In the genomic region with DNA sequence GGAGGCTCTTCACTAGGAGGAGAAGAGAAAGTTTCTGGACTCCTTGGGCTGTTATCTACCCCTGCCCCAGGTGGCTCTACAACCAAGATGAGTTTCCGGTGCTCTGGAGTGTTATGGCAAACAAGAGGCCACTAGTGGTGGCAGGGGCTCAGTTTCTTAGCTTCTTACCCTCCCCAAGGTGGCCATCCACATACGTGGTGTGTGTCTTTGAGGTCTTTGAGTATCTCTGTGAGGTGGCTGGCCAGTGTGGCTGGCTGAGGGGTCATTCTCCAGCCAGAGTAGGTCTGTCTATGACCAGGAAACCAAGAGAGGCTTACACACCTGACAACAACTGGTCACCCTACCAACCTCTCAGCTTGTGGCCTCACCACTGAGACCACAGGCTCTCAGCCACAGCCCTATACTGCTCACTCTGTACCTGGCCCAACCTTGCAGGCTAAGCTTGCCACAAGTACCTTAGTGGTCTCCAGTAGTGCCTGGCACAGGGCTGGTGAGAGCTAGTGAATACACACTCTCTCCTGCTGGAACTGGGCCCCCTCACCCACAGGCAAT, we compare ENCODE assay signal across 18 cellular contexts. TPM values are rescaled to one million over a fixed set of nuclear protein-coding genes. Genes with fewer than 3 reads are reported as not detected.
DNase-seq lines count a peak whose midpoint lies in the region; ATAC-seq and TF ChIP-seq lines count a peak whose summit lies in the region.
"Had no signal": no experiment of that assay in that cellular context is flagged by ENCODE, and none has a peak within 500 bp of the region (broad histone marks: within the 10 kb centered on the region; RNA-seq: fewer than 3 reads in every experiment).

No MANE protein-coding gene starts in this region.

- no peak overlapping the region for H2BK5ac ChIP-seq in mesenchymal stem cell (ENCODE audit: low read depth, low read length, poor library complexity, severe bottlenecking)

- H3K36me3 Mint-ChIP-seq in activated naive CD4-positive, alpha-beta T cell treated with anti-CD3 and anti-CD28 coated beads, Interleukin-2, amount 10 ng/mL, durations not matched to agents 7 days and 5 days: peaks cover 62% of the 10 kb centered on the region

- no peak overlapping the region for H3K4me3 ChIP-seq in mesenchymal stem cell (ENCODE audit: insufficient read depth in 1 of 2, low read depth in 1 of 2, low read length in 2 of 2)
- H3K4me3 ChIP-seq in upper lobe of right lung: no peak overlapping the region
- H3K4me3 ChIP-seq: breast epithelium, PC-9, psoas muscle, tibial artery had no signal

- no peak overlapping the region for H2BK12ac ChIP-seq in mesenchymal stem cell (ENCODE audit: low read length in 2 of 2)

- H3K79me1 ChIP-seq in mesenchymal stem cell (replicated peaks; ENCODE audit: low read length, poor library complexity, severe bottlenecking): peaks cover 11% of the 10 kb centered on the region

- no peak overlapping the region for H2BK120ac ChIP-seq in mesenchymal stem cell (ENCODE audit: low read depth, low read length)

- CTCF ChIA-PET in activated naive CD4-positive, alpha-beta T cell treated with anti-CD3 and anti-CD28 coated beads, Interleukin-2, amount 10 ng/mL, durations not matched to agents 7 days and 5 days (lab: Charles Lee): interaction anchor here (1.2 to 21.4 kb wide), 4 partner anchors 9 to 78 kb away, joined by 4 to 753 read pairs (median 129); a partner anchor contains a TSS

- H3K4me1 ChIP-seq in mesenchymal stem cell (ENCODE audit: control insufficient read depth, insufficient read depth, low read depth, low read length) (peaks cover 4% of the 10 kb centered on the region), upper lobe of right lung (peaks cover 27% of the 10 kb centered on the region)
- H3K4me1 ChIP-seq: breast epithelium had no signal

- H3K18ac ChIP-seq in mesenchymal stem cell (ENCODE audit: low read depth in 1 of 2, low read length in 2 of 2): no peak overlapping the region

- H4K8ac ChIP-seq in mesenchymal stem cell (ENCODE audit: low read length): no peak overlapping the region

- no peaks in the 10 kb centered on the region for H3K27me3 Mint-ChIP-seq in activated naive CD4-positive, alpha-beta T cell treated with anti-CD3 and anti-CD28 coated beads, Interleukin-2, amount 10 ng/mL, durations not matched to agents 7 days and 5 days

- H3K4me1 Mint-ChIP-seq in activated naive CD4-positive, alpha-beta T cell treated with anti-CD3 and anti-CD28 coated beads, Interleukin-2, amount 10 ng/mL, durations not matched to agents 7 days and 5 days: peaks cover 86% of the 10 kb centered on the region

- H3K9me3 Mint-ChIP-seq in activated naive CD4-positive, alpha-beta T cell treated with anti-CD3 and anti-CD28 coated beads, Interleukin-2, amount 10 ng/mL, durations not matched to agents 7 days and 5 days: no peaks in the 10 kb centered on the region

- H3K14ac ChIP-seq in mesenchymal stem cell (ENCODE audit: low read length in 2 of 2): no peak overlapping the region

- intact Hi-C loops in upper lobe of right lung (cut with DNase I): no loop called here

- H3K27me3 ChIP-seq in mesenchymal stem cell (ENCODE audit: control insufficient read depth in 1 of 2, insufficient read depth in 1 of 2, low read length in 2 of 2) (no peaks in the 10 kb centered on the region), upper lobe of right lung (no peaks in the 10 kb centered on the region)
- H3K27me3 ChIP-seq: breast epithelium, tibial artery had no signal

- TF ChIP-seq CTCF in upper lobe of right lung (IDR thresholded peaks at IDR 0.05): no peak

- H3K23ac ChIP-seq in mesenchymal stem cell (ENCODE audit: low read length in 2 of 2): no peak overlapping the region

- H3K36me3 ChIP-seq in mesenchymal stem cell (ENCODE audit: control insufficient read depth in 1 of 2, insufficient read depth in 2 of 2, low read depth in 1 of 2, low read length in 2 of 2): peaks cover 47 to 56% of the 10 kb centered on the region in 2 experiments
- H3K36me3 ChIP-seq in upper lobe of right lung: peaks cover 18% of the 10 kb centered on the region
- H3K36me3 ChIP-seq: breast epithelium had no signal

- no peak overlapping the region for H3K27ac ChIP-seq in mesenchymal stem cell (ENCODE audit: low read length, poor library complexity, severe bottlenecking)
- H3K27ac ChIP-seq in upper lobe of right lung: peak overlapping the region; percentile 27
- H3K27ac ChIP-seq: breast epithelium, PC-9, psoas muscle, tibial artery, VCaP had no signal

- H3K4me3 Mint-ChIP-seq in activated naive CD4-positive, alpha-beta T cell treated with anti-CD3 and anti-CD28 coated beads, Interleukin-2, amount 10 ng/mL, durations not matched to agents 7 days and 5 days: peak overlapping the region; percentile 99

- no peak overlapping the region for H3K9ac ChIP-seq in mesenchymal stem cell (ENCODE audit: low read length)
- H3K9ac ChIP-seq: SK-N-SH had no signal

- H3K4me2 ChIP-seq in mesenchymal stem cell (ENCODE audit: low read length, poor library complexity, severe bottlenecking): no peak overlapping the region
- H3K4me2 ChIP-seq: PC-9, SK-N-SH had no signal

- H3K9me3 ChIP-seq in mesenchymal stem cell (ENCODE audit: control insufficient read depth, low read length): no peaks in the 10 kb centered on the region
- no peaks in the 10 kb centered on the region for H3K9me3 ChIP-seq in upper lobe of right lung
- H3K9me3 ChIP-seq: breast epithelium, psoas muscle, SK-N-SH, tibial artery had no signal

- no peak overlapping the region for H2AK5ac ChIP-seq in mesenchymal stem cell (ENCODE audit: low read length, severe bottlenecking)

- no peak overlapping the region for H3K4ac ChIP-seq in mesenchymal stem cell (ENCODE audit: low read depth in 1 of 2, low read length in 2 of 2)

- no peak for ATAC-seq in upper lobe of right lung
- ATAC-seq: left colon, psoas muscle had no signal

- peak overlapping the region; percentile 92 for H3K27ac Mint-ChIP-seq in activated naive CD4-positive, alpha-beta T cell treated with anti-CD3 and anti-CD28 coated beads, Interleukin-2, amount 10 ng/mL, durations not matched to agents 7 days and 5 days

- DNase-seq in activated naive CD4-positive, alpha-beta T cell treated with anti-CD3 and anti-CD28 coated beads, Interleukin-2, amount 10 ng/mL, durations not matched to agents 7 days and 5 days: peak; percentile 57
- no peak for DNase-seq in activated naive CD4-positive, alpha-beta T cell treated with Interleukin-2 at 50 U/mL for 16 hours
- DNase-seq in activated T-cell treated with anti-CD3 and anti-CD28 coated beads, Interleukin-2, amount 50 U/mL, for 48 hours: peak; percentile 72 to 77
- DNase-seq in mesenchymal stem cell: no peak
- no peak for DNase-seq in upper lobe of right lung
- no peak for DNase-seq in cerebellum (ENCODE audit: low spot score)
- no peak for DNase-seq in NCI-H146 treated with DMSO at 0.1 percent for 48 hours (lab: John Stamatoyannopoulos, UW; ENCODE audit: unreplicated experiment)
- no peak for DNase-seq in HUDEP-2 (lab: John Stamatoyannopoulos, UW; ENCODE audit: unreplicated experiment in 76 of 76)
- DNase-seq: hypothalamus, left colon, NCI-H187, NCI-H524 treated with DMSO at 0.1 percent for 48 hours, psoas muscle, SK-N-SH, tibial artery had no signal

- H2AFZ ChIP-seq in mesenchymal stem cell (ENCODE audit: low read depth, low read length): no peak overlapping the region
- H2AFZ ChIP-seq: PC-9 had no signal

- 100% methylated on average over 2 of the region's 2 CpGs for WGBS in mesenchymal stem cell

- H4K91ac ChIP-seq in mesenchymal stem cell (ENCODE audit: low read length): peak overlapping the region; percentile 3

- H2BK15ac ChIP-seq in mesenchymal stem cell (ENCODE audit: low read depth, poor library complexity, severe bottlenecking): peak overlapping the region; percentile 19

RNA-seq across cellular contexts. Expression of a gene that starts 5.0 kb away (rescaled TPM):
- 13.9 TPM for polyA plus RNA-seq in mesenchymal stem cell (2013, experiment 1 of 2)
- 15.8 TPM for polyA plus RNA-seq in mesenchymal stem cell (2013, experiment 2 of 2)
- total RNA-seq in upper lobe of right lung (28.3 TPM), cerebellum (9.0 TPM)

RNA-seq across cellular contexts. Expression of a gene that starts 6.8 kb away (rescaled TPM):
- polyA plus RNA-seq in mesenchymal stem cell (2013, experiment 1 of 2): 5.1 TPM
- 5.3 TPM for polyA plus RNA-seq in mesenchymal stem cell (2013, experiment 2 of 2)
- total RNA-seq in upper lobe of right lung (6.9 TPM), cerebellum (15.8 TPM)

RNA-seq across cellular contexts. Expression of a gene that starts 37.2 kb away (rescaled TPM):
- polyA plus RNA-seq in mesenchymal stem cell (2013, experiment 1 of 2): 2.9 TPM
- polyA plus RNA-seq in mesenchymal stem cell (2013, experiment 2 of 2): 2.9 TPM
- total RNA-seq in upper lobe of right lung (71.6 TPM), cerebellum (1.4 TPM)

RNA-seq across cellular contexts. Expression of a gene that starts 42.6 kb away (rescaled TPM):
- polyA plus RNA-seq in mesenchymal stem cell (2013, experiment 1 of 2): 28.7 TPM
- polyA plus RNA-seq in mesenchymal stem cell (2013, experiment 2 of 2): 28.9 TPM
- total RNA-seq in upper lobe of right lung (60.8 TPM), cerebellum (12.2 TPM)

Comparison
In these comparisons a context has a peak if more than half of its experiments do, and no peak if none do; other contexts are left out.
1. DNase-seq: peak in activated naive CD4-positive, alpha-beta T cell treated with anti-CD3 and anti-CD28 coated beads, Interleukin-2, amount 10 ng/mL, durations not matched to agents 7 days and 5 days (single experiment) and activated T-cell treated with anti-CD3 and anti-CD28 coated beads, Interleukin-2, amount 50 U/mL, for 48 hours (2 of 2); none in activated naive CD4-positive, alpha-beta T cell treated with Interleukin-2 at 50 U/mL for 16 hours (single experiment), mesenchymal stem cell (single experiment), upper lobe of right lung (single experiment), cerebellum (single experiment), NCI-H146 treated with DMSO at 0.1 percent for 48 hours (single experiment) and HUDEP-2 (0 of 76).
2. RNA of a gene that starts 37.2 kb away (total RNA-seq): 71.6 TPM in upper lobe of right lung (single experiment); 1.4 TPM in cerebellum (single experiment); every median in the first group is over 10 times any median in the second.